ENCODE assay signal across 1 cellular context in genomic region chr5:1223278-1223670, GRCh38.
TF ChIP-seq lines count a peak whose summit lies in the region.

No MANE protein-coding gene starts in this region.

TF ChIP-seq in IMR-90, 13 proteins besides CTCF, POLR2A, EP300 and RAD21:
- TF ChIP-seq SMC3 (IDR thresholded peaks at IDR 0.05; ENCODE audit: low read depth, low read length) (no peak), NFE2L2 (IDR thresholded peaks at IDR 0.05; ENCODE audit: low read depth, low read length) (no peak), MAZ (IDR thresholded peaks at IDR 0.05; ENCODE audit: borderline replicate concordance, low read depth, low read length) (no peak), RCOR1 (IDR thresholded peaks at IDR 0.05; ENCODE audit: insufficient replicate concordance, low read length) (no peak), CHD1 (IDR thresholded peaks at IDR 0.05; ENCODE audit: low read depth, low read length) (no peak), RFX5 (IDR thresholded peaks at IDR 0.05; ENCODE audit: low read depth, low read length) (no peak), BHLHE40 (IDR thresholded peaks at IDR 0.05; ENCODE audit: low read depth, low read length) (no peak), FOS (IDR thresholded peaks at IDR 0.05; ENCODE audit: low read depth, low read length) (no peak), MXI1 (IDR thresholded peaks at IDR 0.05; ENCODE audit: borderline replicate concordance, low read depth, low read length) (no peak), MAFK (IDR thresholded peaks at IDR 0.05; ENCODE audit: low read depth, low read length) (no peak), CEBPB (IDR thresholded peaks at IDR 0.05; ENCODE audit: low read depth, low read length) (no peak)
- TF ChIP-seq, protein P1, sequence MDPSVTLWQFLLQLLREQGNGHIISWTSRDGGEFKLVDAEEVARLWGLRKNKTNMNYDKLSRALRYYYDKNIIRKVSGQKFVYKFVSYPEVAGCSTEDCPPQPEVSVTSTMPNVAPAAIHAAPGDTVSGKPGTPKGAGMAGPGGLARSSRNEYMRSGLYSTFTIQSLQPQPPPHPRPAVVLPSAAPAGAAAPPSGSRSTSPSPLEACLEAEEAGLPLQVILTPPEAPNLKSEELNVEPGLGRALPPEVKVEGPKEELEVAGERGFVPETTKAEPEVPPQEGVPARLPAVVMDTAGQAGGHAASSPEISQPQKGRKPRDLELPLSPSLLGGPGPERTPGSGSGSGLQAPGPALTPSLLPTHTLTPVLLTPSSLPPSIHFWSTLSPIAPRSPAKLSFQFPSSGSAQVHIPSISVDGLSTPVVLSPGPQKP (IDR thresholded peaks at IDR 0.05; ENCODE audit: borderline replicate concordance, low read depth, low read length) = no peak
- TF ChIP-seq, protein P2, sequence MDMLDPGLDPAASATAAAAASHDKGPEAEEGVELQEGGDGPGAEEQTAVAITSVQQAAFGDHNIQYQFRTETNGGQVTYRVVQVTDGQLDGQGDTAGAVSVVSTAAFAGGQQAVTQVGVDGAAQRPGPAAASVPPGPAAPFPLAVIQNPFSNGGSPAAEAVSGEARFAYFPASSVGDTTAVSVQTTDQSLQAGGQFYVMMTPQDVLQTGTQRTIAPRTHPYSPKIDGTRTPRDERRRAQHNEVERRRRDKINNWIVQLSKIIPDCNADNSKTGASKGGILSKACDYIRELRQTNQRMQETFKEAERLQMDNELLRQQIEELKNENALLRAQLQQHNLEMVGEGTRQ (IDR thresholded peaks at IDR 0.05; ENCODE audit: low read depth, low read length) = no peak
